In the genomic region with DNA sequence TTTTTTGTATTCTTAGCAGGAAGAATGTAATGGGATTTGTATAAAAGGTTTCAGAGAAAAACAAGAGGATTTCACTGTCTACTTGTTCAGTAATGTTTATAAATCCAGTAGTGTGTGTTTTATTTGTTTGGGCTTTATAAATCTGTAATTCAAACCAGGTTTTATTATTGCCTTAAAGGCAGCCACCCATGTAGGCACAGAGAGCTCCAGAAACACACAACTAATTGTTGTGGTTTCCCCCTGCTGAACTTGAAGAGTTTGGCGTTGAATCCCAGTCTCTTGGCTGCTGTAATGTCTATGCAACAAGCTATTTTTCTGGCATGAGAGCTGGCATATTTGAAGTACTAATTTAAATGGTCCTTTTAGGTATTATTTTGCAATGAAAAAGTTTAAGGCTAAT, we compare ENCODE assay signal across 18 cellular contexts.
DNase-seq lines count a peak whose midpoint lies in the region; ATAC-seq and TF ChIP-seq lines count a peak whose summit lies in the region.
"Had no signal": no experiment of that assay in that cellular context is flagged by ENCODE, and none has a peak within 500 bp of the region (broad histone marks: within the 10 kb centered on the region; RNA-seq: fewer than 3 reads in every experiment).

No MANE protein-coding gene starts in this region.

- H3K4me3 ChIP-seq in astrocyte of the cerebellum (ENCODE audit: low read depth, low read length) (no peak overlapping the region), fibroblast of villous mesenchyme (ENCODE audit: low read depth, low read length) (no peak overlapping the region)
- H3K4me3 ChIP-seq: cardiac muscle cell had no signal

- DNase-seq in NCI-H526 treated with DMSO at 0.1 percent for 48 hours (lab: John Stamatoyannopoulos, UW) (peak; percentile 1), NCI-H526 (lab: John Stamatoyannopoulos, UW) (no peak), astrocyte of the cerebellum (ENCODE audit: low read depth) (peak; percentile 85), fibroblast of villous mesenchyme (ENCODE audit: low read depth) (peak; percentile 14), stromal cell of bone marrow (ENCODE audit: low read depth) (peak; percentile 13), epidermal melanocyte (ENCODE audit: insufficient read length, low spot score) (no peak), GM10248 (ENCODE audit: extremely low spot score) (no peak)
- DNase-seq: activated CD4-positive, alpha-beta T cell treated with anti-CD3 and anti-CD28 coated beads, Interleukin-2, amount 10 ng/mL, durations not matched to agents 24 days and 14 days; DMS 273 treated with DMSO at 0.1 percent for 48 hours; GDM1; left ventricle myocardium superior; NCI-H2171; NCI-H69; OCI-M1; Right ventricle myocardium superior; substantia nigra had no signal

- no peak for ATAC-seq in HG03520 (IDR thresholded peaks at IDR 0.05; ENCODE audit: unreplicated experiment)
- ATAC-seq: left ventricle myocardium superior had no signal

- in situ Hi-C loops in astrocyte of the cerebellum (cut with HindIII; ENCODE audit: low sequenced_read_pairs) = no loop called here

- CTCF ChIA-PET in GM10248 (lab: Yijun Ruan, JAX) = interaction anchor here (1.0 to 1.8 kb wide), 4 partner anchors 10 to 73 kb away, joined by 3 read pairs; no protein-coding TSS in a partner anchor

- POLR2A ChIA-PET in GM10248 (lab: Yijun Ruan, JAX) = no interaction called here

- TF ChIP-seq CTCF in astrocyte of the cerebellum (IDR thresholded peaks at IDR 0.05; ENCODE audit: low read depth, low read length, missing control alignments) (no peak), fibroblast of villous mesenchyme (IDR thresholded peaks at IDR 0.05; ENCODE audit: insufficient read depth, low read depth, low read length) (no peak), GM10248 (IDR thresholded peaks at IDR 0.05; ENCODE audit: control extremely low read depth, extremely low read depth, low read depth, missing control alignments) (no peak)

Comparison
In these comparisons a context has a peak if more than half of its experiments do, and no peak if none do; other contexts are left out.
1. DNase-seq: peak in NCI-H526 treated with DMSO at 0.1 percent for 48 hours (single experiment), astrocyte of the cerebellum (single experiment), fibroblast of villous mesenchyme (single experiment) and stromal cell of bone marrow (single experiment); none in NCI-H526 (0 of 2), epidermal melanocyte (single experiment) and GM10248 (single experiment).